ENCODE assay signal across 8 cellular contexts in genomic region chr20:62143118-62143975, GRCh38. TPM values are rescaled to one million over a fixed set of nuclear protein-coding genes. Genes with fewer than 3 reads are reported as not detected.
DNase-seq lines count a peak whose midpoint lies in the region; ATAC-seq and TF ChIP-seq lines count a peak whose summit lies in the region.

TSS of gene PSMA7 (minus strand) at chr20:62143394. CDS start at chr20:62143303, 91 bp downstream.
TSS of gene SS18L1 (plus strand) at chr20:62143769. CDS start at chr20:62143821, 52 bp downstream.

- peak; percentile 89 for DNase-seq in HEK293T (ENCODE audit: extremely low spot score)
- peak; percentile 84 for DNase-seq in NAMALWA (ENCODE audit: low spot score)
- peak; percentile 70 for DNase-seq in amniotic stem cell (lab: John Stamatoyannopoulos, UW)
- DNase-seq in right cardiac atrium: peak; percentile 88 to 95 (median 95)
- DNase-seq in uterus: peak; percentile 78 to 83

- H3K4me3 ChIP-seq in right cardiac atrium (ENCODE audit: low read length): peak within 1 kb of the TSS; percentile 80
- H3K4me3 ChIP-seq in rectal smooth muscle tissue (ENCODE audit: low read length): peak within 1 kb of the TSS; percentile 71
- H3K4me3 ChIP-seq in uterus: peak within 1 kb of the TSS; percentile 44 to 90

- WGBS in right cardiac atrium: under 1% methylated on average over 140 of the region's 143 CpGs

- H3K27me3 ChIP-seq in right cardiac atrium (ENCODE audit: control insufficient read depth, insufficient read depth): no peaks in the 10 kb centered on the region
- no peaks in the 10 kb centered on the region for H3K27me3 ChIP-seq in rectal smooth muscle tissue (ENCODE audit: control insufficient read depth, insufficient read depth, low read length)
- H3K27me3 ChIP-seq in uterus: no peaks in the 10 kb centered on the region

- H3K27ac ChIP-seq in right cardiac atrium (ENCODE audit: low read length) (peak within 1 kb of the TSS; percentile 95), rectal smooth muscle tissue (ENCODE audit: low read depth, low read length) (peak within 1 kb of the TSS; percentile 84), uterus (peak within 1 kb of the TSS; percentile 94 to 99)

- peaks cover 16% of the 10 kb centered on the region for H3K36me3 ChIP-seq in rectal smooth muscle tissue (ENCODE audit: control insufficient read depth, insufficient read depth, low read length)
- no peaks in the 10 kb centered on the region for H3K36me3 ChIP-seq in uterus

- TF ChIP-seq POLR2A in GM10847 (IDR thresholded peaks at IDR 0.05; ENCODE audit: extremely low read depth, insufficient read length) (peak; percentile 87), uterus (IDR thresholded peaks at IDR 0.05) (peak; percentile 86 to 94)

- CTCF ChIA-PET in HEK293T (lab: Yijun Ruan, JAX): no interaction called here

- peaks cover 16% of the 10 kb centered on the region for H3K4me1 ChIP-seq in right cardiac atrium (ENCODE audit: control insufficient read depth, insufficient read depth, low read length)
- peaks cover 18% of the 10 kb centered on the region for H3K4me1 ChIP-seq in rectal smooth muscle tissue (ENCODE audit: control insufficient read depth, insufficient read depth, low read length)
- H3K4me1 ChIP-seq in uterus: peaks cover 0 to 21% of the 10 kb centered on the region in 2 donors

- H3K9ac ChIP-seq in rectal smooth muscle tissue (ENCODE audit: low read length): peak within 1 kb of the TSS; percentile 32

- H3K9me3 ChIP-seq in right cardiac atrium (ENCODE audit: control insufficient read depth, low read length) (no peaks in the 10 kb centered on the region), uterus (no peaks in the 10 kb centered on the region)

- intact Hi-C loops in T-helper 1 cell treated with Interleukin-12 subunit alpha and Interleukin-12 subunit beta and Interleukin-4 antibody, amounts not matched to agents 30 ng/mL and 1 ng/mL, for 36 hours (cut with micrococcal nuclease): loop anchor here (1.0 to 5.0 kb wide), 5 partner anchors 21 to 244 kb away; partner anchors contain the start of genes ADRM1, LSM14B, OSBPL2 and RPS21
- intact Hi-C loops in right cardiac atrium (cut with DNase I) (loop anchor here in 1 of 4 donors (5.0 kb wide), 1 partner anchor 121 kb away; no protein-coding TSS in a partner anchor), uterus (cut with DNase I; ENCODE audit: low total_unique reads) (no loop called here)

- TF ChIP-seq CTCF in uterus (IDR thresholded peaks at IDR 0.05): peak in 2 of 4 experiments; percentile 2 to 9

- POLR2A ChIA-PET in HEK293T (lab: Yijun Ruan, JAX): interaction anchor here (1.0 to 1.4 kb wide), 2 partner anchors 21 to 133 kb away, joined by 3 to 4 read pairs; partner anchors contain the start of gene LSM14B

- peak; percentile 93 to 94 for ATAC-seq in right cardiac atrium

TF ChIP-seq in HEK293T, 16 proteins besides CTCF, POLR2A, EP300 and RAD21:
- TF ChIP-seq FOXM1 (IDR thresholded peaks at IDR 0.05; ENCODE audit: borderline replicate concordance): peak; percentile 59; the same call in 1 of the 2 replicates
- 0 out of 2 replicates have a peak, but pooled peaks have one; percentile 28 for TF ChIP-seq ARNT (IDR thresholded peaks at IDR 0.05)
- no peak for TF ChIP-seq FOXK2 (IDR thresholded peaks at IDR 0.05)

RNA-seq across cellular contexts. Expression of gene PSMA7, which starts in this region (rescaled TPM):
- 330 and 342 TPM in 2 replicates for total RNA-seq in T-helper 1 cell treated with Interleukin-12 subunit alpha and Interleukin-12 subunit beta and Interleukin-4 antibody, amounts not matched to agents 30 ng/mL and 1 ng/mL, for 36 hours
- total RNA-seq in right cardiac atrium (100 to 1,000 TPM; 178 to 215 (median 206) TPM), uterus (100 to 1,000 TPM; 145 to 214 (median 162) TPM)
- polyA plus RNA-seq in right cardiac atrium: 244 TPM

RNA-seq across cellular contexts. Expression of gene SS18L1, which starts in this region (rescaled TPM):
- 19.7 and 20.4 TPM in 2 replicates for total RNA-seq in T-helper 1 cell treated with Interleukin-12 subunit alpha and Interleukin-12 subunit beta and Interleukin-4 antibody, amounts not matched to agents 30 ng/mL and 1 ng/mL, for 36 hours
- total RNA-seq in right cardiac atrium (1 to 10 TPM; 7.8 to 8.8 (median 8.1) TPM), uterus (10 to 100 TPM in 2 of 4 donors, 1 to 10 TPM in 1, under 1 TPM in 1; 0.51 to 21.7 (median 12.8) TPM)
- polyA plus RNA-seq in right cardiac atrium: 6.2 TPM

Comparison
In these comparisons a context has a peak if more than half of its experiments do, and no peak if none do; other contexts are left out.
1. Peak in every context shown above with its lines: DNase-seq, ATAC-seq, H3K4me3 ChIP-seq and H3K27ac ChIP-seq.